Comparison of ENCODE assay signal across 8 cellular contexts in the genomic region with DNA sequence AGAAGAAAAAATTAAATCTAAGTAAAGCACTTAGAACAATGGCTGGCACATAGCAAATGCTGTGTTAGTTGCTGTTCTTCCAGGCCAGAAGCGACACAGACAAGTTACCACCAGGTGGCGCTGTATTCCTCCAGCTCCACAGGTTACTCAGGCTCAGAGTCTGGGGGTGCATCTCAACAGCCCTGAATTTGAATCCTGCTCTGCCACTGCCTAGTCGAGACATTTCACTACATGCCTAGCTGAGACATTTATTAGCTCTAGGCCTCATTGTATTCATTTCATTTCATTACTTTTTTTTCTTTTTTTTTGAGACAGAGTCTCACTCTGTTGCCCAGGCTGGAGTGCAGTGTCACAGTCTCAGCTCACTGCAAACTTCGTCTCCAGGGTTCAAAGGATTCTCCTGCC. TPM values are rescaled to one million over a fixed set of nuclear protein-coding genes. Genes with fewer than 3 reads are reported as not detected.
DNase-seq lines count a peak whose midpoint lies in the region; ATAC-seq and TF ChIP-seq lines count a peak whose summit lies in the region.

No MANE protein-coding gene starts in this region.

- DNase-seq in AG10803 (ENCODE audit: low read depth): peak; percentile 70
- DNase-seq in HCEC 1CT: peak; percentile 52
- DNase-seq in NOMO-1 treated with DMSO at 0.1 percent for 48 hours (lab: John Stamatoyannopoulos, UW; ENCODE audit: unreplicated experiment): peak; percentile 48
- peak; percentile 75 for DNase-seq in activated CD8-positive, alpha-beta memory T cell treated with anti-CD3 and anti-CD28 coated beads, Interleukin-2, amount 50 U/mL, for 1 hour (ENCODE audit: extremely low read depth)
- peak; percentile 71 for DNase-seq in epidermal melanocyte (ENCODE audit: insufficient read length, low spot score)
- peak; percentile 70 for DNase-seq in myocyte (ENCODE audit: low read depth)
- peak; percentile 62 for DNase-seq in stimulated activated CD8-positive, alpha-beta memory T cell treated with anti-CD3 and anti-CD28 coated beads, Interleukin-7, amount 100 ng/mL, for 24 hours (ENCODE audit: low read depth)

- ATAC-seq in GM21825 (IDR thresholded peaks at IDR 0.05; ENCODE audit: unreplicated experiment): no peak

- no peak overlapping the region for H3K4me3 ChIP-seq in AG10803 (ENCODE audit: low read length)

- peak; percentile 88 for TF ChIP-seq CTCF in AG10803 (conservative IDR thresholded peaks at IDR 0.05; ENCODE audit: low read length)

RNA-seq across cellular contexts. Expression of gene CYP2B6, which starts 16.4 kb away (rescaled TPM):
- not detected in 2 replicates for total RNA-seq in myocyte
- polyA plus RNA-seq in myocyte (2012): not detected
